In genomic region chr14:104865069-104865630, GRCh38 we compare ENCODE assay signal across 8 cellular contexts. TPM values are rescaled to one million over a fixed set of nuclear protein-coding genes. Genes with fewer than 3 reads are reported as not detected.
DNase-seq lines count a peak whose midpoint lies in the region; ATAC-seq and TF ChIP-seq lines count a peak whose summit lies in the region.

TSS of gene CEP170B (plus strand) at chr14:104865268. CDS start at chr14:104868451, 3,183 bp downstream.

- CTCF ChIA-PET in A673 (lab: Charles Lee), result interaction anchor here (1.2 kb wide), 1 partner anchor 96 kb away, joined by 3 read pairs; no protein-coding TSS in a partner anchor

- H3K27me3 ChIP-seq in A673 (replicated peaks; ENCODE audit: insufficient read depth, low read depth, low read length, poor library complexity) (peaks cover 23% of the 10 kb centered on the region), H7 (ENCODE audit: control insufficient read depth, insufficient read depth, low read length) (peaks cover 11% of the 10 kb centered on the region; the same call in 1 of the 2 replicates), breast epithelium (no peaks in the 10 kb centered on the region), iPS-20b (ENCODE audit: insufficient read depth, low read length) (peaks cover 30% of the 10 kb centered on the region)

- H3K9me3 ChIP-seq in A673 (ENCODE audit: low read depth, low read length, poor library complexity, severe bottlenecking) (no peaks in the 10 kb centered on the region), breast epithelium (no peaks in the 10 kb centered on the region), iPS-20b (ENCODE audit: insufficient read depth, low read depth, low read length) (peaks cover 4% of the 10 kb centered on the region)

- DNase-seq in A673 (ENCODE audit: low spot score) (peak; percentile 44), H7 (peak; percentile 98), T-helper 2 cell (peak; percentile 14 to 38 (median 27)), breast epithelium (ENCODE audit: low spot score in 2 of 2) (no peak)

- H3K36me3 ChIP-seq in A673 (ENCODE audit: insufficient read depth, low read length, poor library complexity, severe bottlenecking), result no peaks in the 10 kb centered on the region
- peaks cover 4% of the 10 kb centered on the region for H3K36me3 ChIP-seq in H7 (replicated peaks; ENCODE audit: control insufficient read depth, insufficient read depth, low read length)
- H3K36me3 ChIP-seq in breast epithelium, result no peaks in the 10 kb centered on the region
- 0 out of 2 replicates have a peak, but pooled peaks cover 4% of the 10 kb centered on the region for H3K36me3 ChIP-seq in iPS-20b (ENCODE audit: insufficient read depth, low read depth, low read length)

- no TSS peak for BruUV-seq in A673 (replicated peaks; lab: Mats Ljungman, UMichigan)

- TF ChIP-seq CTCF in A673 (conservative IDR thresholded peaks at IDR 0.05; ENCODE audit: low read depth, low read length), result no peak
- TF ChIP-seq CTCF in breast epithelium (IDR thresholded peaks at IDR 0.05), result no peak

- peak within 1 kb of the TSS; percentile 57 for H3K27ac ChIP-seq in A673 (ENCODE audit: low read depth, low read length, poor library complexity, severe bottlenecking)
- H3K27ac ChIP-seq in breast epithelium, result peak within 1 kb of the TSS; percentile 91 to 93
- no peak within 1 kb of the TSS for H3K27ac ChIP-seq in iPS-20b (ENCODE audit: low read length)
- H3K27ac ChIP-seq in skin epidermis, result peak within 1 kb of the TSS; percentile 70 to 95 (median 86)

- H3K4me1 ChIP-seq in A673 (ENCODE audit: insufficient read depth, low read length, poor library complexity, severe bottlenecking) (peaks cover 6% of the 10 kb centered on the region), breast epithelium (peaks cover 0 to 3% of the 10 kb centered on the region in 2 donors), iPS-20b (ENCODE audit: insufficient read depth, low read length) (0 out of 2 replicates have a peak, but pooled peaks cover 4% of the 10 kb centered on the region)

- no peak for TF ChIP-seq POLR2A in breast epithelium (IDR thresholded peaks at IDR 0.05)

- ATAC-seq in HG03439 (IDR thresholded peaks at IDR 0.05; ENCODE audit: unreplicated experiment), result no peak
- no peak for ATAC-seq in HG03025 (IDR thresholded peaks at IDR 0.05; ENCODE audit: low FRiP score, unreplicated experiment)

- peak within 1 kb of the TSS; percentile 81; the same call in 1 of the 2 replicates for H3K9ac ChIP-seq in iPS-20b (ENCODE audit: low read depth, low read length)

- POLR2A ChIA-PET in A673 (lab: Charles Lee; ENCODE audit: low non-redundant PET), result interaction anchor here (0.6 kb wide), 1 partner anchor 1601 kb away, joined by 6 read pairs; no protein-coding TSS in a partner anchor

- H3K4me3 ChIP-seq in A673 (ENCODE audit: low read depth, low read length, poor library complexity, severe bottlenecking), result peak within 1 kb of the TSS; percentile 76
- peak within 1 kb of the TSS; percentile 83 for H3K4me3 ChIP-seq in H7 (ENCODE audit: insufficient read depth, low read depth, low read length)
- H3K4me3 ChIP-seq in breast epithelium, result peak within 1 kb of the TSS; percentile 63 to 79 (median 75)
- peak within 1 kb of the TSS; percentile 80 for H3K4me3 ChIP-seq in iPS-20b (ENCODE audit: low read length)
- peak within 1 kb of the TSS; percentile 48 to 86 (median 69) for H3K4me3 ChIP-seq in skin epidermis

- intact Hi-C loops in A673 (cut with micrococcal nuclease; ENCODE audit: unreplicated experiment) (no loop called here), breast epithelium (cut with DNase I; ENCODE audit: low total_unique reads) (no loop called here)

RNA-seq across cellular contexts. Expression of gene CEP170B, which starts in this region (rescaled TPM):
- 20.8 and 22.6 TPM in 2 replicates for total RNA-seq in A673 (2021)
- total RNA-seq in H7 (2014; rRNA removed; shearing (Covaris generic)), result 20.8 and 21.4 TPM in 2 replicates
- 10 to 100 TPM; 10.1 to 14.8 (median 13.8) TPM for total RNA-seq in breast epithelium

Comparison
In these comparisons a context has a peak if more than half of its experiments do, and no peak if none do; other contexts are left out.
1. DNase-seq: peak in A673 (single experiment), H7 (single experiment) and T-helper 2 cell (5 of 5); none in breast epithelium (0 of 2).
2. Peak in every context shown above with its lines, with median percentiles within 50 percentile points of each other: H3K4me3 ChIP-seq.